In the genomic region with DNA sequence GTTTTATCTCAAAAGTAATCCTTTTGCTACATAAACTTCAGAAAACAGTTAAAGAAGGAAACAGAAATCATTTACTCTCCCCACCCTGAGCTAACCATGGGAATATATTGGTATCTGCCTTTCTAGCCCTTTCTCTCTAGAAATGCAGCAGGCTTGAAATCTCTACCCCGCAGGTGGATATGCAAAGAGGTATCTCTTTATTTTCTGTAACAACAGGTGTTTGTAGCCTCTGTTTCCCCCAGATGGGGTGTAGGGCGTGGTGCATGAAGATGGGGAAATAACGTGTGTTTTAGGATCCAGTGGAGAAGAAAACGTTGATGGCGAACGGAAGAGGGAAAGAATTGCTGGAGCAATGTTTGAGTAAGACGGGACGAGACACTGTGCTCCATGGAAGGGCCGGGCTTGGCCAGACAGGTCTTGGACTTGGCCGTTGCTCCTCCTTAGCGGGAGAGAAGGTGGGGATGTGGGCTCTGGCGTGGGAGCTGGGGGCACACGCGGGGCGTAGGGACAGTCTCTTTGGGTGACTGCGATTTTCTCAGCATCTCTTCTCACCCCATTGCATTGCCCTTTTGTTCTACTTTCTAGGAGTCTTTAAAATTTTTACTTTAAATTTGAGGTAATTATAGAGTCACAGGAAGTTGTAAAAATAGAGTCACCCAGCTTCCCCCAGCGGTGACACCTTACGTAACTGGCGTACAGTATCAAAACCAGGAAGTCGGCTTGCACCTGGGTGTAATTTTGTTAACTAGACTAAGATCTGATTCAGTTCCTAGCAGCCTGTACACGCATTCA, we compare ENCODE assay signal across 18 cellular contexts.
A peak's percentile ranks its signal among the peaks of the same experiment; 100 is the strongest.
DNase-seq lines count a peak whose midpoint lies in the region; ATAC-seq and TF ChIP-seq lines count a peak whose summit lies in the region.
"Had no signal": no experiment of that assay in that cellular context is flagged by ENCODE, and none has a peak within 500 bp of the region (broad histone marks: within the 10 kb centered on the region; RNA-seq: fewer than 3 reads in every experiment).

No MANE protein-coding gene starts in this region.

- peaks cover 10% of the 10 kb centered on the region for H3K27me3 ChIP-seq in brain microvascular endothelial cell (replicated peaks)

- TF ChIP-seq CTCF in Calu3 (IDR thresholded peaks at IDR 0.05; ENCODE audit: unreplicated experiment), result no peak
- TF ChIP-seq CTCF in OCI-LY7 (conservative IDR thresholded peaks at IDR 0.05; ENCODE audit: low read length), result no peak
- no peak for TF ChIP-seq CTCF in brain microvascular endothelial cell (IDR thresholded peaks at IDR 0.05; ENCODE audit: low read depth, low read length, missing control alignments)

- POLR2A ChIA-PET in OCI-LY7 (lab: Charles Lee), result interaction anchor here (0.6 kb wide), 1 partner anchor 68 kb away, joined by 3 read pairs; no protein-coding TSS in a partner anchor
- POLR2A ChIA-PET in naive thymus-derived CD8-positive, alpha-beta T cell (lab: Charles Lee), result no interaction called here

- ATAC-seq in naive thymus-derived CD8-positive, alpha-beta T cell, result peak; percentile 42 to 64
- ATAC-seq: lower lobe of right lung, psoas muscle had no signal

- H3K27ac Mint-ChIP-seq in Calu3 (ENCODE audit: unreplicated experiment), result no peak overlapping the region
- H3K27ac Mint-ChIP-seq in IgD-negative memory B cell, result peak overlapping the region in 2 of 3 donors; percentile 74 to 84
- peak overlapping the region in 4 of 10 donors; percentile 6 to 75 (median 56) for H3K27ac Mint-ChIP-seq in naive thymus-derived CD8-positive, alpha-beta T cell
- H3K27ac Mint-ChIP-seq: nephron had no signal

- peak overlapping the region; percentile 77 for H3K4me2 ChIP-seq in OCI-LY7 (ENCODE audit: low read length)

- peak overlapping the region; percentile 87 for H3K27ac ChIP-seq in OCI-LY7 (ENCODE audit: low read depth, low read length, poor library complexity, severe bottlenecking)
- no peak overlapping the region for H3K27ac ChIP-seq in brain microvascular endothelial cell
- H3K27ac ChIP-seq: coronary artery, epithelial cell of prostate, GM23248, lower lobe of right lung, psoas muscle, VCaP had no signal

- in situ Hi-C loops in brain microvascular endothelial cell (cut with HindIII; ENCODE audit: low pct_ligation_motif_present, low sequenced_read_pairs), result no loop called here

- intact Hi-C loops in Calu3 (cut with micrococcal nuclease; ENCODE audit: unreplicated experiment) (loop anchor here (5.0 kb wide), 1 partner anchor 176 kb away; no protein-coding TSS in a partner anchor), OCI-LY7 (cut with micrococcal nuclease; ENCODE audit: unreplicated experiment) (loop anchor here (2.0 to 10.0 kb wide), 2 partner anchors 246 to 652 kb away; partner anchors contain the start of gene CHST12)

- H3K4me3 Mint-ChIP-seq in Calu3 (ENCODE audit: low read depth, unreplicated experiment) (peak overlapping the region; percentile 33), IgD-negative memory B cell (peak overlapping the region; percentile 80 to 92 (median 84))
- H3K4me3 Mint-ChIP-seq in naive thymus-derived CD8-positive, alpha-beta T cell, result no peak overlapping the region
- H3K4me3 Mint-ChIP-seq: nephron had no signal

- H3K9me3 Mint-ChIP-seq in Calu3 (ENCODE audit: low read depth, unreplicated experiment) (no peaks in the 10 kb centered on the region), IgD-negative memory B cell (peaks cover 0 to 1% (median 0%) of the 10 kb centered on the region in 3 donors)
- H3K9me3 Mint-ChIP-seq in naive thymus-derived CD8-positive, alpha-beta T cell, result peaks cover 0 to 2% (median 0%) of the 10 kb centered on the region in 9 donors
- H3K9me3 Mint-ChIP-seq: nephron had no signal

- BruUV-seq in Calu3 (replicated peaks; lab: Mats Ljungman, UMichigan), result no TSS peak
- BruUV-seq in OCI-LY7 (replicated peaks; lab: Mats Ljungman, UMichigan), result no TSS peak

- no peaks in the 10 kb centered on the region for H3K9me3 ChIP-seq in OCI-LY7 (ENCODE audit: low read length)
- H3K9me3 ChIP-seq: lower lobe of right lung, psoas muscle had no signal

- no peaks in the 10 kb centered on the region for H3K79me2 ChIP-seq in OCI-LY7 (ENCODE audit: insufficient read depth, low read depth, low read length)

- H3K9me2 ChIP-seq in OCI-LY7 (ENCODE audit: insufficient read depth, low read length), result no peaks in the 10 kb centered on the region

- H3K4me1 ChIP-seq in OCI-LY7 (ENCODE audit: insufficient read depth, low read length, poor library complexity, severe bottlenecking), result peaks cover 68% of the 10 kb centered on the region
- H3K4me1 ChIP-seq: lower lobe of right lung, psoas muscle had no signal

- peak overlapping the region; percentile 84; the same call in 1 of the 2 replicates for H2AFZ ChIP-seq in OCI-LY7 (ENCODE audit: low read length)
- H2AFZ ChIP-seq: GM23248 had no signal

- peaks cover 100% of the 10 kb centered on the region for H3K27me3 Mint-ChIP-seq in Calu3 (ENCODE audit: unreplicated experiment)
- peaks cover 17% of the 10 kb centered on the region for H3K27me3 Mint-ChIP-seq in IgD-negative memory B cell
- H3K27me3 Mint-ChIP-seq in naive thymus-derived CD8-positive, alpha-beta T cell, result peaks cover 0 to 5% (median under 1%) of the 10 kb centered on the region in 5 donors

- H4K20me1 ChIP-seq in OCI-LY7 (ENCODE audit: insufficient read depth, low read length), result no peaks in the 10 kb centered on the region

- H3K36me3 ChIP-seq in OCI-LY7 (ENCODE audit: insufficient read depth, low read length), result no peaks in the 10 kb centered on the region
- no peaks in the 10 kb centered on the region for H3K36me3 ChIP-seq in brain microvascular endothelial cell (replicated peaks)
- H3K36me3 ChIP-seq: lower lobe of right lung had no signal

- CTCF ChIA-PET in Calu3 (lab: Charles Lee), result no interaction called here
- CTCF ChIA-PET in OCI-LY7 (lab: Charles Lee; ENCODE audit: unreplicated experiment), result no interaction called here

- H3K4me1 Mint-ChIP-seq in Calu3 (ENCODE audit: low read depth, unreplicated experiment) (peaks cover 39% of the 10 kb centered on the region), IgD-negative memory B cell (peaks cover 10 to 24% (median 22%) of the 10 kb centered on the region in 3 donors)
- peaks cover 5 to 18% (median 17%) of the 10 kb centered on the region in 4 donors for H3K4me1 Mint-ChIP-seq in naive thymus-derived CD8-positive, alpha-beta T cell
- H3K4me1 Mint-ChIP-seq: nephron had no signal

- DNase-seq in Calu3 (no peak), OCI-LY7 (ENCODE audit: low spot score) (peak; percentile 93), LoVo (ENCODE audit: low spot score) (no peak), NCI-H2081 treated with DMSO at 0.1 percent for 48 hours (lab: John Stamatoyannopoulos, UW) (no peak), brain microvascular endothelial cell (no peak), UCSD-AML1 (lab: John Stamatoyannopoulos, UW; ENCODE audit: unreplicated experiment) (no peak)
- DNase-seq in naive thymus-derived CD8-positive, alpha-beta T cell, result peak in 5 of 10 donors; percentile 32 to 51 (median 38)
- DNase-seq: activated CD8-positive, alpha-beta memory T cell treated with anti-CD3 and anti-CD28 coated beads, Interleukin-2, amount 50 U/mL, for 4 hours; activated gamma-delta T cell treated with Interleukin-2 at 50 U/mL for 16 hours; GM23248; NCI-H1105; psoas muscle had no signal

- H3K4me3 ChIP-seq in OCI-LY7 (ENCODE audit: low read depth, low read length, poor library complexity, severe bottlenecking) (peak overlapping the region; percentile 60), brain microvascular endothelial cell (ENCODE audit: low read depth, low read length) (no peak overlapping the region)
- H3K4me3 ChIP-seq: coronary artery, GM23248, lower lobe of right lung, psoas muscle had no signal

- H3K36me3 Mint-ChIP-seq in Calu3 (ENCODE audit: insufficient read depth, unreplicated experiment) (peaks cover 4% of the 10 kb centered on the region), IgD-negative memory B cell (peaks cover 3% of the 10 kb centered on the region)
- no peaks in the 10 kb centered on the region for H3K36me3 Mint-ChIP-seq in naive thymus-derived CD8-positive, alpha-beta T cell

Comparison
In these comparisons a context has a peak if more than half of its experiments do, and no peak if none do; other contexts are left out.
1. H3K4me3 Mint-ChIP-seq: peak in Calu3 (single experiment) and IgD-negative memory B cell (4 of 4); none in naive thymus-derived CD8-positive, alpha-beta T cell (0 of 10).